ENCODE assay signal across 25 cellular contexts in the genomic region with DNA sequence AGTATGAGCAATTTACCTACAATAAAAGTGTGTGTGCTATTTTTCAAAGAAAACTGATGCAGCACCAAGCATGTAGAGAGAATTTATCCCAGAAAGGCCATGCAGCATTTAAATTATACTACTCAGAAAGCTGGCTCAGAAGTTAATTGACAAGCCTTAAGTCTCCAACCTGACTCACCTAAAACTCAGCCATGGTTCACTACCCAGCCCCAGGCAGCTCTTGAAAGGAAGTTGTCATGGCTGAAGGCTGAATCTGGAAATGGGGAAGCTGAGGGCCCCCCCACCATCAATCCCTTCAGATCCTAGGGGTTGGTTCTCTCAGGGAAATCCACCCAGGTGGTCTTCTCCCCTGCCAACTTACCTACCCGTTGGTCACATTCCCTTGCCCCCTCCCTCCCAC. TPM values are rescaled to one million over a fixed set of nuclear protein-coding genes. Genes with fewer than 3 reads are reported as not detected.
DNase-seq lines count a peak whose midpoint lies in the region; ATAC-seq, FAIRE-seq and TF ChIP-seq lines count a peak whose summit lies in the region.
"Had no signal": no experiment of that assay in that cellular context is flagged by ENCODE, and none has a peak within 500 bp of the region (broad histone marks: within the 10 kb centered on the region; RNA-seq: fewer than 3 reads in every experiment).

No MANE protein-coding gene starts in this region.

- no peaks in the 10 kb centered on the region for H3K4me1 Mint-ChIP-seq in CD4-positive, alpha-beta T cell (ENCODE audit: low read depth)
- H3K4me1 Mint-ChIP-seq: activated naive CD4-positive, alpha-beta T cell treated with anti-CD3 and anti-CD28 coated beads, Interleukin-2, amount 50 U/mL, for 24 hours had no signal

- no peaks in the 10 kb centered on the region for H3K36me3 Mint-ChIP-seq in CD4-positive, alpha-beta T cell (ENCODE audit: low read depth)
- H3K36me3 Mint-ChIP-seq: activated naive CD4-positive, alpha-beta T cell treated with anti-CD3 and anti-CD28 coated beads, Interleukin-2, amount 50 U/mL, for 24 hours had no signal

- CTCF ChIA-PET in PC-9 (lab: Charles Lee): no interaction called here
- CTCF ChIA-PET in CD4-positive, alpha-beta T cell (lab: Charles Lee): no interaction called here

- H3K27me3 ChIP-seq in PC-9 (ENCODE audit: insufficient read depth, low read depth): no peaks in the 10 kb centered on the region
- no peaks in the 10 kb centered on the region for H3K27me3 ChIP-seq in bronchial epithelial cell (ENCODE audit: control insufficient read depth, insufficient read depth, low read length)
- H3K27me3 ChIP-seq in CD4-positive, alpha-beta T cell (ENCODE audit: control insufficient read depth, insufficient read depth, low read length): no peaks in the 10 kb centered on the region
- no peaks in the 10 kb centered on the region for H3K27me3 ChIP-seq in Karpas-422 (ENCODE audit: low read length)
- H3K27me3 ChIP-seq: neutrophil had no signal

- no peaks in the 10 kb centered on the region for H3K36me3 ChIP-seq in PC-9 (ENCODE audit: low read depth)
- H3K36me3 ChIP-seq in bronchial epithelial cell (ENCODE audit: control insufficient read depth, insufficient read depth, low read length): no peaks in the 10 kb centered on the region
- no peaks in the 10 kb centered on the region for H3K36me3 ChIP-seq in Karpas-422 (ENCODE audit: insufficient read depth, low read length)
- H3K36me3 ChIP-seq: lower lobe of right lung, neutrophil had no signal

- H3K9me2 ChIP-seq in PC-9 (ENCODE audit: insufficient read depth) (no peaks in the 10 kb centered on the region), Karpas-422 (replicated peaks; ENCODE audit: insufficient read depth, low read length) (no peaks in the 10 kb centered on the region)

- H4K20me1 ChIP-seq in PC-9 (ENCODE audit: insufficient read depth) (no peaks in the 10 kb centered on the region), Karpas-422 (ENCODE audit: insufficient read depth, low read depth, low read length) (no peaks in the 10 kb centered on the region)

- no peak overlapping the region for H3K9ac ChIP-seq in Karpas-422 (ENCODE audit: low read length)

- POLR2A ChIA-PET in PC-9 (lab: Charles Lee; ENCODE audit: unreplicated experiment): no interaction called here
- POLR2A ChIA-PET in CD4-positive, alpha-beta T cell (lab: Charles Lee): no interaction called here

- H3K79me2 ChIP-seq in PC-9 (ENCODE audit: low read depth) (no peaks in the 10 kb centered on the region), Karpas-422 (ENCODE audit: low read length) (no peaks in the 10 kb centered on the region)

- H3K4me2 ChIP-seq in PC-9 (peak overlapping the region; percentile 41; the same call in 1 of the 2 replicates), Karpas-422 (ENCODE audit: low read depth, low read length, poor library complexity, severe bottlenecking) (no peak overlapping the region)

- peak; percentile 44 for DNase-seq in HK-2 (ENCODE audit: unreplicated experiment)
- peak in 1 of 2 experiments; percentile 78 for DNase-seq in PC-9
- DNase-seq in bronchial epithelial cell (ENCODE audit: low read depth): peak; percentile 75
- peak; percentile 93 for DNase-seq in renal cortical epithelial cell (ENCODE audit: low read depth)
- no peak for DNase-seq in DMS153 (lab: John Stamatoyannopoulos, UW)
- DNase-seq in CD4-positive, alpha-beta T cell: no peak
- no peak for DNase-seq in H4 (ENCODE audit: low spot score)
- DNase-seq in Karpas-422: no peak
- DNase-seq: activated CD4-positive, alpha-beta T cell treated with anti-CD3 and anti-CD28 coated beads for 4 hours; activated T-cell treated with anti-CD3 and anti-CD28 coated beads, Interleukin-2, amount 50 U/mL, for 72 hours; aorta; DMS79 treated with DMSO at 0.1 percent for 48 hours; hypothalamus; lower lobe of right lung; NCI-H146; NCI-H2171 treated with DMSO at 0.1 percent for 48 hours; NCI-H526 treated with DMSO at 0.1 percent for 48 hours; SHP77 treated with DMSO at 0.1 percent for 48 hours; stimulated activated CD4-positive, alpha-beta T cell treated with anti-CD3 and anti-CD28 coated beads, Interleukin-4, amount 100 ng/mL, for 1 hour; stimulated activated naive CD8-positive, alpha-beta T cell treated with anti-CD3 and anti-CD28 coated beads, Interleukin-15, Interleukin-2, amounts not matched to agents 100 U/mL and 50 U/mL, for 24 hours had no signal

- H3K4me1 ChIP-seq in PC-9 (replicated peaks; ENCODE audit: insufficient read depth) (peaks cover 42% of the 10 kb centered on the region), Karpas-422 (ENCODE audit: low read length) (no peaks in the 10 kb centered on the region)
- H3K4me1 ChIP-seq: lower lobe of right lung had no signal

- H3K27me3 Mint-ChIP-seq in CD4-positive, alpha-beta T cell: no peaks in the 10 kb centered on the region
- H3K27me3 Mint-ChIP-seq: activated naive CD4-positive, alpha-beta T cell treated with anti-CD3 and anti-CD28 coated beads, Interleukin-2, amount 50 U/mL, for 24 hours; central memory CD8-positive, alpha-beta T cell had no signal

- ATAC-seq in CD4-positive, alpha-beta T cell (ENCODE audit: poor library complexity): no peak
- ATAC-seq: activated T-cell treated with anti-CD3 and anti-CD28 coated beads, Interleukin-2, amount 50 U/mL, for 72 hours; lower lobe of right lung; stimulated activated naive CD8-positive, alpha-beta T cell treated with anti-CD3 and anti-CD28 coated beads, Interleukin-15, Interleukin-2, amounts not matched to agents 100 U/mL and 50 U/mL, for 24 hours had no signal

- H3K27ac Mint-ChIP-seq in CD4-positive, alpha-beta T cell: no peak overlapping the region
- H3K27ac Mint-ChIP-seq: activated naive CD4-positive, alpha-beta T cell treated with anti-CD3 and anti-CD28 coated beads, Interleukin-2, amount 50 U/mL, for 24 hours; activated T-cell treated with anti-CD3 and anti-CD28 coated beads, Interleukin-2, amount 50 U/mL, for 72 hours had no signal

- peaks cover 34% of the 10 kb centered on the region for H3F3A ChIP-seq in PC-9 (ENCODE audit: insufficient read depth, low read depth)

- H3K4me3 Mint-ChIP-seq in CD4-positive, alpha-beta T cell: no peak overlapping the region
- H3K4me3 Mint-ChIP-seq: activated naive CD4-positive, alpha-beta T cell treated with anti-CD3 and anti-CD28 coated beads, Interleukin-2, amount 50 U/mL, for 24 hours; activated T-cell treated with anti-CD3 and anti-CD28 coated beads, Interleukin-2, amount 50 U/mL, for 72 hours; central memory CD8-positive, alpha-beta T cell had no signal

- no peak for TF ChIP-seq CTCF in PC-9 (conservative IDR thresholded peaks at IDR 0.05)
- TF ChIP-seq CTCF in bronchial epithelial cell (IDR thresholded peaks at IDR 0.05; ENCODE audit: insufficient read depth, low read length, severe bottlenecking): no peak
- no peak for TF ChIP-seq CTCF in CD4-positive, alpha-beta T cell (IDR thresholded peaks at IDR 0.05)

- intact Hi-C loops in PC-9 (cut with micrococcal nuclease; ENCODE audit: unreplicated experiment): no loop called here
- intact Hi-C loops in CD4-positive, alpha-beta T cell (cut with DNase I, micrococcal nuclease): no loop called here

- no peak overlapping the region for H3K4me3 ChIP-seq in PC-9
- no peak overlapping the region for H3K4me3 ChIP-seq in bronchial epithelial cell (ENCODE audit: low read depth, low read length)
- no peak overlapping the region for H3K4me3 ChIP-seq in Karpas-422 (ENCODE audit: low read length)
- H3K4me3 ChIP-seq: lower lobe of right lung, skin epidermis had no signal

- H2AFZ ChIP-seq in PC-9 (no peak overlapping the region), Karpas-422 (ENCODE audit: low read length) (no peak overlapping the region)

- no TSS peak for BruUV-seq in PC-9 (replicated peaks; lab: Mats Ljungman, UMichigan)

- H3K27ac ChIP-seq in PC-9: 0 out of 2 replicates have a peak overlapping the region, but pooled peaks have one; percentile 27
- no peak overlapping the region for H3K27ac ChIP-seq in CD4-positive, alpha-beta T cell (ENCODE audit: low read depth, low read length)
- H3K27ac ChIP-seq in Karpas-422 (ENCODE audit: low read length): no peak overlapping the region
- H3K27ac ChIP-seq: lower lobe of right lung, neutrophil, skin epidermis had no signal

- H3K9me3 ChIP-seq in PC-9 (ENCODE audit: insufficient read depth, low read depth) (no peaks in the 10 kb centered on the region), Karpas-422 (ENCODE audit: low read length) (no peaks in the 10 kb centered on the region)
- no peaks in the 10 kb centered on the region for H3K9me3 ChIP-seq in CD4-positive, alpha-beta T cell (ENCODE audit: control insufficient read depth, low read length)
- H3K9me3 ChIP-seq: lower lobe of right lung, neutrophil had no signal

- FAIRE-seq in bronchial epithelial cell (lab: Jason Lieb, UNC): no peak
- FAIRE-seq: frontal cortex had no signal

- H3K9me3 Mint-ChIP-seq in CD4-positive, alpha-beta T cell: no peaks in the 10 kb centered on the region
- H3K9me3 Mint-ChIP-seq: activated naive CD4-positive, alpha-beta T cell treated with anti-CD3 and anti-CD28 coated beads, Interleukin-2, amount 50 U/mL, for 24 hours; activated T-cell treated with anti-CD3 and anti-CD28 coated beads, Interleukin-2, amount 50 U/mL, for 72 hours; central memory CD8-positive, alpha-beta T cell had no signal

RNA-seq across cellular contexts. Expression of a gene that starts 19.7 kb away (rescaled TPM):
- total RNA-seq in PC-9 (2021) (13.0 and 15.5 TPM in 2 replicates), bronchial epithelial cell (8.4 and 9.3 TPM in 2 replicates), renal cortical epithelial cell (0.17 and 13.3 TPM in 2 replicates)
- 1 to 10 TPM in 1 of 2 experiments, under 1 TPM in 1; 0.84 to 1.3 TPM for total RNA-seq in CD4-positive, alpha-beta T cell
- 1.0 TPM in 1 of 2 replicates, not detected in the other for total RNA-seq in H4 (2014; rRNA removed; shearing (Covaris generic))
- 0.54 TPM in 1 of 2 replicates, not detected in the other for total RNA-seq in Karpas-422 (2014; rRNA removed; shearing (Covaris generic); ENCODE audit: low replicate concordance)

RNA-seq across cellular contexts. Expression of a gene that starts 19.8 kb away (rescaled TPM):
- total RNA-seq in PC-9 (2021) (8.2 and 10.3 TPM in 2 replicates), bronchial epithelial cell (18.9 and 19.7 TPM in 2 replicates), renal cortical epithelial cell (17.0 and 17.7 TPM in 2 replicates)
- total RNA-seq in CD4-positive, alpha-beta T cell: 10 to 100 TPM; 25.7 to 27.3 TPM
- 11.2 and 12.9 TPM in 2 replicates for total RNA-seq in H4 (2014; rRNA removed; shearing (Covaris generic))
- total RNA-seq in Karpas-422 (2014; rRNA removed; shearing (Covaris generic); ENCODE audit: low replicate concordance): 14.1 and 19.4 TPM in 2 replicates

RNA-seq across cellular contexts. Expression of a gene that starts 34.8 kb away (rescaled TPM):
- 10.8 and 17.7 TPM in 2 replicates for total RNA-seq in PC-9 (2021)
- total RNA-seq in bronchial epithelial cell: 12.4 and 14.2 TPM in 2 replicates
- total RNA-seq in renal cortical epithelial cell: 37.9 and 41.2 TPM in 2 replicates
- total RNA-seq in CD4-positive, alpha-beta T cell: 100 to 1,000 TPM; 106 to 107 TPM
- 3.5 and 5.8 TPM in 2 replicates for total RNA-seq in H4 (2014; rRNA removed; shearing (Covaris generic))
- 59.4 and 71.6 TPM in 2 replicates for total RNA-seq in Karpas-422 (2014; rRNA removed; shearing (Covaris generic); ENCODE audit: low replicate concordance)

RNA-seq across cellular contexts. Expression of a gene that starts 38.5 kb away (rescaled TPM):
- total RNA-seq in PC-9 (2021): 170 and 210 TPM in 2 replicates
- total RNA-seq in bronchial epithelial cell: 113 and 115 TPM in 2 replicates
- total RNA-seq in renal cortical epithelial cell: 248 and 303 TPM in 2 replicates
- 100 to 1,000 TPM; 179 to 183 TPM for total RNA-seq in CD4-positive, alpha-beta T cell
- total RNA-seq in H4 (2014; rRNA removed; shearing (Covaris generic)): 92.0 and 115 TPM in 2 replicates
- 83.0 and 175 TPM in 2 replicates for total RNA-seq in Karpas-422 (2014; rRNA removed; shearing (Covaris generic); ENCODE audit: low replicate concordance)

Comparison
In these comparisons a context has a peak if more than half of its experiments do, and no peak if none do; other contexts are left out.
1. DNase-seq: peak in HK-2 (single experiment), bronchial epithelial cell (single experiment) and renal cortical epithelial cell (single experiment); none in DMS153 (single experiment), CD4-positive, alpha-beta T cell (0 of 10), H4 (single experiment) and Karpas-422 (single experiment).